In the genomic region with DNA sequence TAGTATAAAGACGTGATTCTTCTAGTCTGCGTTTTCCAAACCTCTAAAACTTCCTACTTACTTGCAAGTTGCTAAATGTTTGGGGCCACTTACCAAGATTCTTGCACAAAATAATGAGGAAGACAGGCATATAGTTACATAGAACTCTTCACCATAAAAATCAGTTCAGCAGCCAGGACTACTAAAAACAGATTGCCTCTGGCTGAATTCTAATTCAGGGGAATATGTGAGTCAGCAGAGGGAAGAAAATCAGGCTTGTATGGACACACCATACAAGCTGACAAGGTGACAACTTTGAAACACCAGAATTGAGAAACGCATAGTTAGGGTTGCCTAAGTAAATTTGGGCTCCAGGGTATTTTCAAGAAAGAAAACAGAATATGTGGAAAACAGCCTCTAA, we compare ENCODE assay signal across 18 cellular contexts. TPM values are rescaled to one million over a fixed set of nuclear protein-coding genes. Genes with fewer than 3 reads are reported as not detected.
DNase-seq lines count a peak whose midpoint lies in the region; ATAC-seq and TF ChIP-seq lines count a peak whose summit lies in the region.
"Had no signal": no experiment of that assay in that cellular context is flagged by ENCODE, and none has a peak within 500 bp of the region (broad histone marks: within the 10 kb centered on the region; RNA-seq: fewer than 3 reads in every experiment).

No MANE protein-coding gene starts in this region.

- no peak for DNase-seq in activated T-cell treated with anti-CD3 and anti-CD28 coated beads, Interleukin-2, amount 50 U/mL, for 72 hours
- no peak for DNase-seq in activated T-cell treated with anti-CD3 and anti-CD28 coated beads, Interleukin-2, amount 50 U/mL, for 48 hours
- DNase-seq in RWPE2 (ENCODE audit: low spot score) (no peak), fibroblast of gingiva (ENCODE audit: low read depth) (peak; percentile 33), stomach (no peak), DMS 273 (lab: John Stamatoyannopoulos, UW; ENCODE audit: unreplicated experiment) (no peak), iPS-NIHi11 (ENCODE audit: low spot score) (no peak)
- no peak for DNase-seq in stimulated activated CD4-positive, alpha-beta T cell treated with anti-CD3 and anti-CD28 coated beads, Interleukin-2, amount 100 ng/mL, for 48 hours
- DNase-seq: activated B cell treated with CpG ODN at 0.5 μM for 24 hours; activated CD8-positive, alpha-beta memory T cell treated with anti-CD3 and anti-CD28 coated beads, Interleukin-2, amount 50 U/mL, for 48 hours; DMS153; GM23248; NCI-H1048; NCI-H2171; nucleus accumbens; small intestine had no signal

- no peak for TF ChIP-seq POLR2A in stomach (IDR thresholded peaks at IDR 0.05)

- TF ChIP-seq EP300 in stomach (IDR thresholded peaks at IDR 0.05): no peak

- H3K27ac ChIP-seq in RWPE2 (ENCODE audit: poor library complexity, severe bottlenecking): peak overlapping the region; percentile 91
- peak overlapping the region; percentile 84 to 94 (median 92) for H3K27ac ChIP-seq in stomach
- H3K27ac ChIP-seq: coronary artery, GM23248 had no signal

- H3K4me3 Mint-ChIP-seq in activated T-cell treated with anti-CD3 and anti-CD28 coated beads, Interleukin-2, amount 50 U/mL, for 72 hours: peak overlapping the region; percentile 39 to 98
- H3K4me3 Mint-ChIP-seq: activated B cell treated with CpG ODN at 0.5 μM for 24 hours had no signal

- no peaks in the 10 kb centered on the region for H3K9me3 Mint-ChIP-seq in activated T-cell treated with anti-CD3 and anti-CD28 coated beads, Interleukin-2, amount 50 U/mL, for 72 hours
- H3K9me3 Mint-ChIP-seq: activated B cell treated with CpG ODN at 0.5 μM for 24 hours had no signal

- H3K36me3 ChIP-seq in RWPE2 (ENCODE audit: low read depth): 0 out of 2 replicates have a peak, but pooled peaks cover 2% of the 10 kb centered on the region
- peaks cover 0 to 3% (median 0%) of the 10 kb centered on the region in 4 donors for H3K36me3 ChIP-seq in stomach

- peaks cover 62% of the 10 kb centered on the region for H3K4me1 Mint-ChIP-seq in activated T-cell treated with anti-CD3 and anti-CD28 coated beads, Interleukin-2, amount 50 U/mL, for 72 hours (ENCODE audit: low read depth)

- TF ChIP-seq CTCF in RWPE2 (IDR thresholded peaks at IDR 0.05; ENCODE audit: poor library complexity, severe bottlenecking) (no peak), stomach (IDR thresholded peaks at IDR 0.05) (no peak)

- no peaks in the 10 kb centered on the region for H3K27me3 Mint-ChIP-seq in activated T-cell treated with anti-CD3 and anti-CD28 coated beads, Interleukin-2, amount 50 U/mL, for 72 hours (ENCODE audit: low read depth)
- H3K27me3 Mint-ChIP-seq: activated B cell treated with CpG ODN at 0.5 μM for 24 hours had no signal

- H3K4me1 ChIP-seq in RWPE2 (ENCODE audit: insufficient read depth, poor library complexity, severe bottlenecking) (peaks cover 23% of the 10 kb centered on the region), stomach (peaks cover 4 to 43% (median 28%) of the 10 kb centered on the region in 4 donors)

- WGBS in stomach, 5 donors: 44 to 60% (median 51%) methylated on average over 3 of the region's 3 CpGs

- no peaks in the 10 kb centered on the region for H3K36me3 Mint-ChIP-seq in activated T-cell treated with anti-CD3 and anti-CD28 coated beads, Interleukin-2, amount 50 U/mL, for 72 hours (ENCODE audit: insufficient read depth in 2 of 2)

- H3K4me3 ChIP-seq in RWPE2 (ENCODE audit: severe bottlenecking) (no peak overlapping the region), stomach (no peak overlapping the region)
- H3K4me3 ChIP-seq: coronary artery, GM23248, lung had no signal

- no peak for ATAC-seq in activated T-cell treated with anti-CD3 and anti-CD28 coated beads, Interleukin-2, amount 50 U/mL, for 72 hours (replicated peaks in 1 of 2)
- no peak for ATAC-seq in RWPE2 (ENCODE audit: low read depth)

- H3K27ac Mint-ChIP-seq in activated T-cell treated with anti-CD3 and anti-CD28 coated beads, Interleukin-2, amount 50 U/mL, for 72 hours: peak overlapping the region; percentile 65
- H3K27ac Mint-ChIP-seq: activated B cell treated with CpG ODN at 0.5 μM for 24 hours had no signal

- intact Hi-C loops in stomach (cut with DNase I; ENCODE audit: low total_unique reads): no loop called here

- H3K27me3 ChIP-seq in RWPE2 (ENCODE audit: insufficient read depth, poor library complexity, severe bottlenecking): no peaks in the 10 kb centered on the region
- no peaks in the 10 kb centered on the region for H3K27me3 ChIP-seq in stomach

- H3K9me3 ChIP-seq in RWPE2 (ENCODE audit: severe bottlenecking) (no peaks in the 10 kb centered on the region), stomach (no peaks in the 10 kb centered on the region)

RNA-seq across cellular contexts. Expression of a gene that starts 2.7 kb away (rescaled TPM):
- 10 to 100 TPM; 19.4 to 27.1 TPM for total RNA-seq in activated T-cell treated with anti-CD3 and anti-CD28 coated beads, Interleukin-2, amount 50 U/mL, for 72 hours
- total RNA-seq in stomach: 10 to 100 TPM in 4 of 5 donors, 1 to 10 TPM in 1; 9.3 to 56.0 (median 21.4) TPM
- polyA plus RNA-seq in stomach: 1 to 10 TPM; 7.9 to 9.5 (median 8.1) TPM

RNA-seq across cellular contexts. Expression of a gene that starts 3.2 kb away (rescaled TPM):
- total RNA-seq in activated T-cell treated with anti-CD3 and anti-CD28 coated beads, Interleukin-2, amount 50 U/mL, for 72 hours: 10 to 100 TPM in 1 of 2 donors, 1 to 10 TPM in 1; 9.7 to 11.9 TPM
- 1 to 10 TPM; 1.8 to 8.0 (median 4.2) TPM for total RNA-seq in stomach
- 1 to 10 TPM; 2.3 to 2.9 (median 2.7) TPM for polyA plus RNA-seq in stomach

RNA-seq across cellular contexts. Expression of a gene that starts 50.9 kb away (rescaled TPM):
- 1 to 10 TPM; 4.2 to 4.6 TPM for total RNA-seq in activated T-cell treated with anti-CD3 and anti-CD28 coated beads, Interleukin-2, amount 50 U/mL, for 72 hours
- total RNA-seq in stomach: 10 to 100 TPM in 3 of 5 donors, 1 to 10 TPM in 2; 1.2 to 48.7 (median 10.3) TPM
- 1 to 10 TPM; 2.0 to 3.7 (median 2.5) TPM for polyA plus RNA-seq in stomach
